Comparison of ENCODE assay signal across 15 cellular contexts in genomic region chrX:18441780-18442367, GRCh38.
"Had no signal": no experiment of that assay in that cellular context is flagged by ENCODE, and none has a peak within 500 bp of the region (broad histone marks: within the 10 kb centered on the region; RNA-seq: fewer than 3 reads in every experiment).

No MANE protein-coding gene starts in this region.

- H3K9me3 ChIP-seq: neutrophil, spleen had no signal

- H3K27ac Mint-ChIP-seq: stimulated activated naive B cell treated with anti-CD40 and anti-IgM and Interleukin-4, amounts not matched to agents 10 μg/mL and 1 μg/mL and 100 μg/mL, for 72 hours had no signal

- H3K27ac ChIP-seq: coronary artery, neutrophil, spleen had no signal

- H3K27me3 ChIP-seq: neutrophil, spleen had no signal

- H3K4me3 ChIP-seq: coronary artery, spleen had no signal

- H3K4me3 Mint-ChIP-seq: naive thymus-derived CD8-positive, alpha-beta T cell; stimulated activated naive B cell treated with anti-CD40 and anti-IgM and Interleukin-4, amounts not matched to agents 10 μg/mL and 1 μg/mL and 100 μg/mL, for 72 hours had no signal

- H3K27me3 Mint-ChIP-seq: naive thymus-derived CD8-positive, alpha-beta T cell; stimulated activated naive B cell treated with anti-CD40 and anti-IgM and Interleukin-4, amounts not matched to agents 10 μg/mL and 1 μg/mL and 100 μg/mL, for 72 hours had no signal

- H3K36me3 Mint-ChIP-seq: naive thymus-derived CD8-positive, alpha-beta T cell; stimulated activated naive B cell treated with anti-CD40 and anti-IgM and Interleukin-4, amounts not matched to agents 10 μg/mL and 1 μg/mL and 100 μg/mL, for 72 hours had no signal

- DNase-seq: effector CD4-positive, alpha-beta T cell; kidney glomerular epithelial cell; naive thymus-derived CD8-positive, alpha-beta T cell; spleen; stimulated activated CD4-positive, alpha-beta T cell treated with anti-CD3 and anti-CD28 coated beads, Interleukin-15, amount 100 ng/mL, for 24 hours; stimulated activated CD4-positive, alpha-beta T cell treated with anti-CD3 and anti-CD28 coated beads, Interleukin-1b, Interleukin-23, amount 100 ng/mL, for 48 hours; stimulated activated CD4-positive, alpha-beta T cell treated with anti-CD3 and anti-CD28 coated beads, Interleukin-4, amount 100 ng/mL, for 24 hours; stimulated activated naive B cell treated with anti-CD40 and anti-IgM and Interleukin-4, amounts not matched to agents 10 μg/mL and 1 μg/mL and 100 μg/mL, for 72 hours; trophoblast cell had no signal

- ATAC-seq: esophagus mucosa; naive thymus-derived CD8-positive, alpha-beta T cell; sciatic nerve; stimulated activated naive B cell treated with anti-CD40 and anti-IgM and Interleukin-4, amounts not matched to agents 10 μg/mL and 1 μg/mL and 100 μg/mL, for 72 hours had no signal

- H3K36me3 ChIP-seq: neutrophil, spleen had no signal

- H3K4me1 ChIP-seq: spleen had no signal

- H3K9me3 Mint-ChIP-seq: stimulated activated naive B cell treated with anti-CD40 and anti-IgM and Interleukin-4, amounts not matched to agents 10 μg/mL and 1 μg/mL and 100 μg/mL, for 72 hours had no signal

- FAIRE-seq: frontal cortex, islet of Langerhans had no signal
